Comparison of ENCODE assay signal across 10 cellular contexts in genomic region chr12:56257071-56257470, GRCh38. TPM values are rescaled to one million over a fixed set of nuclear protein-coding genes. Genes with fewer than 3 reads are reported as not detected.
DNase-seq lines count a peak whose midpoint lies in the region; ATAC-seq and TF ChIP-seq lines count a peak whose summit lies in the region.
"Had no signal": no experiment of that assay in that cellular context is flagged by ENCODE, and none has a peak within 500 bp of the region (broad histone marks: within the 10 kb centered on the region; RNA-seq: fewer than 3 reads in every experiment).

No MANE protein-coding gene starts in this region.

- TF ChIP-seq POLR2A in heart left ventricle (IDR thresholded peaks at IDR 0.05) (no peak), uterus (IDR thresholded peaks at IDR 0.05) (no peak)

- H3K9me3 ChIP-seq in heart left ventricle (no peaks in the 10 kb centered on the region), mononuclear cell (ENCODE audit: low read depth, low read length) (no peaks in the 10 kb centered on the region), uterus (no peaks in the 10 kb centered on the region)

- peak overlapping the region in 3 of 12 donors; percentile 74 to 92 (median 87) for H3K27ac ChIP-seq in heart left ventricle
- H3K27ac ChIP-seq in brain microvascular endothelial cell, result no peak overlapping the region
- peak overlapping the region; percentile 94 to 95 for H3K27ac ChIP-seq in uterus

- ATAC-seq in heart left ventricle (no peak), GM18909 (IDR thresholded peaks at IDR 0.05; ENCODE audit: poor library complexity, unreplicated experiment) (no peak), GM21786 (IDR thresholded peaks at IDR 0.05; ENCODE audit: unreplicated experiment) (no peak)

- H3K4me1 ChIP-seq in heart left ventricle (peaks cover 5 to 29% (median 23%) of the 10 kb centered on the region in 12 donors), mononuclear cell (ENCODE audit: insufficient read depth, low read length) (peaks cover 27% of the 10 kb centered on the region), uterus (peaks cover 0 to 11% of the 10 kb centered on the region in 2 donors)

- H3K27me3 ChIP-seq in heart left ventricle, result no peaks in the 10 kb centered on the region
- H3K27me3 ChIP-seq in brain microvascular endothelial cell (replicated peaks), result no peaks in the 10 kb centered on the region
- H3K27me3 ChIP-seq in mononuclear cell (ENCODE audit: insufficient read depth, low read length), result no peaks in the 10 kb centered on the region
- H3K27me3 ChIP-seq in uterus, result no peaks in the 10 kb centered on the region

- TF ChIP-seq CTCF in heart left ventricle (IDR thresholded peaks at IDR 0.05) (no peak), brain microvascular endothelial cell (IDR thresholded peaks at IDR 0.05; ENCODE audit: low read depth, low read length, missing control alignments) (no peak), uterus (IDR thresholded peaks at IDR 0.05) (no peak)

- H3K36me3 ChIP-seq in heart left ventricle, result peaks cover 0 to 50% (median 44%) of the 10 kb centered on the region in 9 donors
- H3K36me3 ChIP-seq in brain microvascular endothelial cell (replicated peaks), result peaks cover 46% of the 10 kb centered on the region
- no peaks in the 10 kb centered on the region for H3K36me3 ChIP-seq in uterus

- in situ Hi-C loops in brain microvascular endothelial cell (cut with HindIII; ENCODE audit: low pct_ligation_motif_present, low sequenced_read_pairs), result no loop called here

- 47 to 60% (median 58%) methylated on average over 8 of the region's 8 CpGs for WGBS in heart left ventricle, 4 donors

- H3K4me3 ChIP-seq in heart left ventricle (peak overlapping the region in 11 of 12 donors; percentile 60 to 99 (median 95)), brain microvascular endothelial cell (ENCODE audit: low read depth, low read length) (peak overlapping the region; percentile 83), mononuclear cell (ENCODE audit: low read length) (peak overlapping the region; percentile 66), uterus (peak overlapping the region; percentile 78 to 89)

- peak in 1 of 5 donors; percentile 0 for DNase-seq in heart left ventricle
- no peak for DNase-seq in cardiac septum (ENCODE audit: low spot score)
- DNase-seq in brain microvascular endothelial cell, result no peak
- no peak for DNase-seq in uterus
- no peak for DNase-seq in posterior vena cava (ENCODE audit: low spot score)
- DNase-seq: activated gamma-delta T cell; stimulated activated CD4-positive, alpha-beta T cell treated with anti-CD3 and anti-CD28 coated beads, Interleukin-4, amount 100 ng/mL, for 4 hours had no signal

- intact Hi-C loops in heart left ventricle (cut with DNase I), result loop anchor here in 4 of 10 donors (5.0 kb wide), 1 partner anchor 35 kb away; the partner anchor contains the start of genes NABP2 (in 4 of the 4) and RNF41 (in 4 of the 4)
- intact Hi-C loops in cardiac septum (cut with DNase I), result loop anchor here (5.0 kb wide), 2 partner anchors 35 to 135 kb away; partner anchors contain the start of genes NABP2 and RNF41
- intact Hi-C loops in uterus (cut with DNase I; ENCODE audit: low total_unique reads), result no loop called here
- intact Hi-C loops in posterior vena cava (cut with DNase I), result loop anchor here in 1 of 2 donors (1.0 kb wide), 1 partner anchor 18 kb away; no protein-coding TSS in a partner anchor

RNA-seq across cellular contexts. Expression of gene ANKRD52, which starts 1.1 kb away (rescaled TPM):
- total RNA-seq in heart left ventricle (10 to 100 TPM; 19.3 to 40.6 (median 28.0) TPM), cardiac septum (28.8 TPM), mononuclear cell (8.4 TPM), uterus (10 to 100 TPM in 2 of 4 donors, 1 to 10 TPM in 1, under 1 TPM in 1; 0.88 to 35.4 (median 15.5) TPM), posterior vena cava (10 to 100 TPM; 24.6 to 34.5 TPM)
- polyA plus RNA-seq in heart left ventricle, result 10 to 100 TPM; 12.2 to 36.7 TPM

RNA-seq across cellular contexts. Expression of gene COQ10A, which starts 9.7 kb away (rescaled TPM):
- total RNA-seq in heart left ventricle (100 to 1,000 TPM in 7 of 9 donors, 10 to 100 TPM in 2; 45.7 to 250 (median 129) TPM), cardiac septum (86.8 TPM), mononuclear cell (14.8 TPM), uterus (10 to 100 TPM in 3 of 4 donors, 1 to 10 TPM in 1; 2.1 to 28.9 (median 15.2) TPM), posterior vena cava (10 to 100 TPM in 1 of 2 donors, 1 to 10 TPM in 1; 9.6 to 10.1 TPM)
- 100 to 1,000 TPM in 1 of 2 donors, 10 to 100 TPM in 1; 89.2 to 249 TPM for polyA plus RNA-seq in heart left ventricle

RNA-seq across cellular contexts. Expression of gene SLC39A5, which starts 27.2 kb away (rescaled TPM):
- total RNA-seq in heart left ventricle (not detected), cardiac septum (not detected), mononuclear cell (not detected), uterus (1 to 10 TPM in 1 of 4 donors, under 1 TPM in 2, not detected in 1; 0.29 to 1.8 (median 0.52) TPM), posterior vena cava (not detected)
- polyA plus RNA-seq in heart left ventricle, result under 1 TPM in 1 of 2 donors, not detected in 1; 0.12 TPM

RNA-seq across cellular contexts. Expression of gene NABP2, which starts 32.9 kb away (rescaled TPM):
- total RNA-seq in heart left ventricle, result 10 to 100 TPM; 18.0 to 27.4 (median 20.7) TPM
- 10 to 100 TPM; 14.8 to 30.1 TPM for polyA plus RNA-seq in heart left ventricle
- 19.6 TPM for total RNA-seq in cardiac septum
- 8.9 TPM for total RNA-seq in mononuclear cell
- 10 to 100 TPM in 2 of 4 donors, 1 to 10 TPM in 2; 5.0 to 28.4 (median 12.2) TPM for total RNA-seq in uterus
- total RNA-seq in posterior vena cava, result 10 to 100 TPM; 19.9 to 23.1 TPM

RNA-seq across cellular contexts. Expression of gene RNF41, which starts 35.3 kb away (rescaled TPM):
- total RNA-seq in heart left ventricle (10 to 100 TPM; 41.7 to 84.0 (median 53.3) TPM), cardiac septum (40.7 TPM), mononuclear cell (34.3 TPM), uterus (10 to 100 TPM; 40.3 to 84.8 (median 58.0) TPM), posterior vena cava (10 to 100 TPM; 40.1 to 44.2 TPM)
- polyA plus RNA-seq in heart left ventricle, result 10 to 100 TPM; 10.6 to 62.4 TPM
